In the genomic region with DNA sequence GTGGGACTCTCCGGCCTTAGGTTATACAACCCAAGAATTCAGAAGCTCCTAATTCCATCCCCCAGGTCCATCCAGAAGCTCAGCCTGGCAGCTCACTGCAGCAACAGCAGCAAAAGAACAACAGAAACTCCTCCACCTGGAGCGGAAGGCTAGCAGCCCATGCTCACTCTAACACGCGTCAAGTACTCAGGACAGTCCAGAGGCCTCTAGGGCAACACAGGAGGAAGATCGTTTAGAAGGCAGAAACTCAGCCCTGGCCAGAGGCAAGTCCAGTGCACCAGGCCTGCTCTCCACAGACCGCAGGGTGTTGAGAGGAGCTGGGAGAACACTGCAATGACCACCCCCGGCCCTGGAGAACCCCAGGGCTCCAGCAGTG, we compare ENCODE assay signal across 27 cellular contexts. TPM values are rescaled to one million over a fixed set of nuclear protein-coding genes. Genes with fewer than 3 reads are reported as not detected.
DNase-seq lines count a peak whose midpoint lies in the region; ATAC-seq, FAIRE-seq and TF ChIP-seq lines count a peak whose summit lies in the region.
"Had no signal": no experiment of that assay in that cellular context is flagged by ENCODE, and none has a peak within 500 bp of the region (broad histone marks: within the 10 kb centered on the region; RNA-seq: fewer than 3 reads in every experiment).

No MANE protein-coding gene starts in this region.

- no peak for DNase-seq in activated CD4-positive, alpha-beta T cell treated with anti-CD3 and anti-CD28 coated beads, Interleukin-2, amount 10 ng/mL, durations not matched to agents 7 days and 5 days
- no peak for DNase-seq in activated CD4-positive, alpha-beta T cell treated with anti-CD3 and anti-CD28 coated beads for 4 hours
- DNase-seq in bronchial epithelial cell (ENCODE audit: low read depth) (no peak), type B pancreatic cell (ENCODE audit: extremely low spot score, unreplicated experiment) (no peak), LoVo (ENCODE audit: low spot score) (no peak), SHP77 treated with DMSO at 0.1 percent for 48 hours (lab: John Stamatoyannopoulos, UW) (no peak)
- DNase-seq: activated CD4-positive, CD25-positive, alpha-beta regulatory T cell; activated T-cell treated with anti-CD3 and anti-CD28 coated beads, Interleukin-2, amount 50 U/mL, for 4 hours; midbrain; MM.1S; NCI-H1436 treated with DMSO at 0.1 percent for 48 hours; NCI-H82; occipital lobe; PC-3; retina; stimulated activated naive CD4-positive, alpha-beta T cell; T-helper 2 cell had no signal

- H3K4me1 Mint-ChIP-seq in activated CD4-positive, alpha-beta T cell treated with anti-CD3 and anti-CD28 coated beads, Interleukin-2, amount 10 ng/mL, durations not matched to agents 7 days and 5 days, result peaks cover 31% of the 10 kb centered on the region
- H3K4me1 Mint-ChIP-seq in type B pancreatic cell (ENCODE audit: unreplicated experiment), result peaks cover 29% of the 10 kb centered on the region

- H3K4me3 ChIP-seq in bronchial epithelial cell (ENCODE audit: low read depth, low read length) (no peak overlapping the region), muscle layer of duodenum (ENCODE audit: low read depth in 1 of 2, low read length in 2 of 2) (no peak overlapping the region)
- H3K4me3 ChIP-seq: SJSA1, tibial nerve had no signal

- CTCF ChIA-PET in activated CD4-positive, alpha-beta T cell treated with anti-CD3 and anti-CD28 coated beads, Interleukin-2, amount 10 ng/mL, durations not matched to agents 7 days and 5 days (lab: Charles Lee), result interaction anchor here (1.9 kb wide), 1 partner anchor 12 kb away, joined by 5 read pairs; no protein-coding TSS in a partner anchor

- ATAC-seq in HG03439 (IDR thresholded peaks at IDR 0.05; ENCODE audit: unreplicated experiment), result no peak
- ATAC-seq: activated T-cell treated with anti-CD3 and anti-CD28 coated beads, Interleukin-2, amount 50 U/mL, for 4 hours; PC-3 had no signal

- H3K27me3 ChIP-seq in bronchial epithelial cell (ENCODE audit: control insufficient read depth, insufficient read depth, low read length) (no peaks in the 10 kb centered on the region), muscle layer of duodenum (ENCODE audit: low read depth, low read length) (no peaks in the 10 kb centered on the region)
- H3K27me3 ChIP-seq: SJSA1, tibial nerve had no signal

- H3K27ac Mint-ChIP-seq in activated CD4-positive, alpha-beta T cell treated with anti-CD3 and anti-CD28 coated beads, Interleukin-2, amount 10 ng/mL, durations not matched to agents 7 days and 5 days, result peak overlapping the region; percentile 76
- H3K27ac Mint-ChIP-seq in type B pancreatic cell, result peak overlapping the region; percentile 78
- H3K27ac Mint-ChIP-seq: activated naive CD4-positive, alpha-beta T cell treated with anti-CD3 and anti-CD28 coated beads, Interleukin-2, amount 50 U/mL, for 24 hours had no signal

- peak; percentile 86 for FAIRE-seq in bronchial epithelial cell (lab: Jason Lieb, UNC)
- FAIRE-seq: A204.1, GM12892 had no signal

- H3K27me3 Mint-ChIP-seq in activated CD4-positive, alpha-beta T cell treated with anti-CD3 and anti-CD28 coated beads, Interleukin-2, amount 10 ng/mL, durations not matched to agents 7 days and 5 days, result no peaks in the 10 kb centered on the region
- no peaks in the 10 kb centered on the region for H3K27me3 Mint-ChIP-seq in type B pancreatic cell
- H3K27me3 Mint-ChIP-seq: activated naive CD4-positive, alpha-beta T cell treated with anti-CD3 and anti-CD28 coated beads, Interleukin-2, amount 50 U/mL, for 24 hours; IgD-negative memory B cell had no signal

- H3K36me3 ChIP-seq in bronchial epithelial cell (ENCODE audit: control insufficient read depth, insufficient read depth, low read length) (peaks cover 2% of the 10 kb centered on the region), muscle layer of duodenum (ENCODE audit: control insufficient read depth in 1 of 2, insufficient read depth in 2 of 2, low read length in 2 of 2) (peaks cover 3 to 4% of the 10 kb centered on the region in 2 donors)
- H3K36me3 ChIP-seq: SJSA1 had no signal

- H3K9me3 Mint-ChIP-seq in activated CD4-positive, alpha-beta T cell treated with anti-CD3 and anti-CD28 coated beads, Interleukin-2, amount 10 ng/mL, durations not matched to agents 7 days and 5 days, result no peaks in the 10 kb centered on the region
- H3K9me3 Mint-ChIP-seq in type B pancreatic cell, result no peaks in the 10 kb centered on the region
- H3K9me3 Mint-ChIP-seq: activated naive CD4-positive, alpha-beta T cell treated with anti-CD3 and anti-CD28 coated beads, Interleukin-2, amount 50 U/mL, for 24 hours; activated T-cell treated with anti-CD3 and anti-CD28 coated beads, Interleukin-2, amount 50 U/mL, for 4 hours; IgD-negative memory B cell had no signal

- H3K36me3 Mint-ChIP-seq in activated CD4-positive, alpha-beta T cell treated with anti-CD3 and anti-CD28 coated beads, Interleukin-2, amount 10 ng/mL, durations not matched to agents 7 days and 5 days (ENCODE audit: low read depth), result peaks cover 22% of the 10 kb centered on the region
- peaks cover 12% of the 10 kb centered on the region for H3K36me3 Mint-ChIP-seq in type B pancreatic cell

- POLR2A ChIA-PET in activated CD4-positive, alpha-beta T cell treated with anti-CD3 and anti-CD28 coated beads, Interleukin-2, amount 10 ng/mL, durations not matched to agents 7 days and 5 days (lab: Charles Lee), result no interaction called here

- H3K4me1 ChIP-seq in muscle layer of duodenum (ENCODE audit: control insufficient read depth in 1 of 2, insufficient read depth in 2 of 2, low read length in 2 of 2), result peaks cover 0 to 13% of the 10 kb centered on the region in 2 donors
- H3K4me1 ChIP-seq: tibial nerve had no signal

- H3K27ac ChIP-seq in muscle layer of duodenum (ENCODE audit: low read length), result peak overlapping the region; percentile 19
- H3K27ac ChIP-seq: C4-2B, SJSA1, tibial nerve had no signal

- no peak for TF ChIP-seq CTCF in bronchial epithelial cell (IDR thresholded peaks at IDR 0.05; ENCODE audit: insufficient read depth, low read length, severe bottlenecking)
- TF ChIP-seq CTCF in type B pancreatic cell (conservative IDR thresholded peaks at IDR 0.05), result no peak

- no peaks in the 10 kb centered on the region for H3K9me3 ChIP-seq in muscle layer of duodenum (ENCODE audit: control insufficient read depth in 1 of 2, low read length in 2 of 2)
- H3K9me3 ChIP-seq: SJSA1, tibial nerve had no signal

- no peak overlapping the region for H3K4me3 Mint-ChIP-seq in activated CD4-positive, alpha-beta T cell treated with anti-CD3 and anti-CD28 coated beads, Interleukin-2, amount 10 ng/mL, durations not matched to agents 7 days and 5 days
- peak overlapping the region; percentile 8 for H3K4me3 Mint-ChIP-seq in type B pancreatic cell
- H3K4me3 Mint-ChIP-seq: activated naive CD4-positive, alpha-beta T cell treated with anti-CD3 and anti-CD28 coated beads, Interleukin-2, amount 50 U/mL, for 24 hours; activated T-cell treated with anti-CD3 and anti-CD28 coated beads, Interleukin-2, amount 50 U/mL, for 4 hours; IgD-negative memory B cell had no signal

RNA-seq across cellular contexts. Expression of a gene that starts 17.1 kb away (rescaled TPM):
- total RNA-seq in activated CD4-positive, alpha-beta T cell treated with anti-CD3 and anti-CD28 coated beads, Interleukin-2, amount 10 ng/mL, durations not matched to agents 7 days and 5 days, result 10 to 100 TPM; 65.0 to 72.0 TPM
- total RNA-seq in bronchial epithelial cell (7.9 and 9.6 TPM in 2 replicates), type B pancreatic cell (ENCODE audit: low replicate concordance) (64.1 and 78.6 TPM in 2 replicates)

RNA-seq across cellular contexts. Expression of a gene that starts 37.2 kb away (rescaled TPM):
- total RNA-seq in activated CD4-positive, alpha-beta T cell treated with anti-CD3 and anti-CD28 coated beads, Interleukin-2, amount 10 ng/mL, durations not matched to agents 7 days and 5 days, result 1 to 10 TPM; 4.7 to 5.0 TPM
- total RNA-seq in bronchial epithelial cell (15.5 and 25.0 TPM in 2 replicates), type B pancreatic cell (ENCODE audit: low replicate concordance) (14.6 and 60.9 TPM in 2 replicates)

RNA-seq across cellular contexts. Expression of a gene that starts 54.1 kb away (rescaled TPM):
- under 1 TPM; 0.50 to 0.55 TPM for total RNA-seq in activated CD4-positive, alpha-beta T cell treated with anti-CD3 and anti-CD28 coated beads, Interleukin-2, amount 10 ng/mL, durations not matched to agents 7 days and 5 days
- total RNA-seq in bronchial epithelial cell, result 0.26 and 0.38 TPM in 2 replicates
- 4.5 and 12.1 TPM in 2 replicates for total RNA-seq in type B pancreatic cell (ENCODE audit: low replicate concordance)
- total RNA-seq: dermis blood vessel endothelial cell, occipital lobe, SJSA1 had no signal
